In the genomic region with DNA sequence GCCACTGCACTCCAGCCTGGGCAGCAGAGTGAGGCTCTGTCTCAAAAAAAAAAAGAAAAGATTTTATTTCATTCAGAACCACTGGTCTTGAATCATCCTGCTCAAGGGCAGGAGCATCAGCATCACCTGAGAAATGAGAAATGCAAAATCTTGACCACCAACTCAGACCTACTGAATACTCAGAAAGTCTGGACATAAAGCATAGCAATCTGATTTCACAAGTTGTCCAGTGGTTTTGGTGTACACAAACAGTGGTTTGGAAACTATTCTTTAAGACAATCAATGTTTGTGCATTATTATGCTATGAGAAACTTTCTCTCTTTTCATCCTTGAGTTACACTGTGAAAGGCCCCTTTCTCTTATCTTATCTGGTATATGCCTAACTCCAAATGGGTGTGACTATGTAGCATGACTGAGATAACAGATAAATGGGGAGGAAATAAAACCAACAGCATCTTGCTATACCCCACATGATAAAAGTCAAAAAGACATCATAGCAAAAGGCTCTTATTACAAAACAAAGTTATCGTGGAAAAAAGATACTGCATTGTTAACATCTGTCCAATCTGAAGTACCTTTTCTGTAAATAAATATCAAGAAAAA, we compare ENCODE assay signal across 18 cellular contexts.
"Had no signal": no experiment of that assay in that cellular context is flagged by ENCODE, and none has a peak within 500 bp of the region (broad histone marks: within the 10 kb centered on the region; RNA-seq: fewer than 3 reads in every experiment).

No MANE protein-coding gene starts in this region.

- H3K4me3 ChIP-seq: gastroesophageal sphincter, heart left ventricle, left ventricle myocardium inferior, sigmoid colon, thoracic aorta had no signal

- ATAC-seq: gastroesophageal sphincter; heart left ventricle; stimulated activated effector memory CD8-positive, alpha-beta T cell treated with anti-CD3 and anti-CD28 coated beads, Interleukin-12 subunit alpha, Interleukin-12 subunit beta, amount 100 ng/mL, for 72 hours had no signal

- DNase-seq: activated CD4-positive, alpha-beta T cell treated with anti-CD3 and anti-CD28 coated beads for 1 hour; activated naive CD4-positive, alpha-beta T cell; activated naive CD8-positive, alpha-beta T cell treated with anti-CD3 and anti-CD28 coated beads for 36 hours; amygdala; cortex of kidney; heart left ventricle; kidney glomerular epithelial cell; left ventricle myocardium inferior; mammary epithelial cell; occipital lobe; posterior cingulate gyrus; sigmoid colon; stimulated activated CD4-positive, alpha-beta T cell treated with anti-CD3 and anti-CD28 coated beads, Interleukin-4, amount 100 ng/mL, for 24 hours; T-cell; T1000 had no signal
